Comparison of ENCODE assay signal across 8 cellular contexts in the genomic region with DNA sequence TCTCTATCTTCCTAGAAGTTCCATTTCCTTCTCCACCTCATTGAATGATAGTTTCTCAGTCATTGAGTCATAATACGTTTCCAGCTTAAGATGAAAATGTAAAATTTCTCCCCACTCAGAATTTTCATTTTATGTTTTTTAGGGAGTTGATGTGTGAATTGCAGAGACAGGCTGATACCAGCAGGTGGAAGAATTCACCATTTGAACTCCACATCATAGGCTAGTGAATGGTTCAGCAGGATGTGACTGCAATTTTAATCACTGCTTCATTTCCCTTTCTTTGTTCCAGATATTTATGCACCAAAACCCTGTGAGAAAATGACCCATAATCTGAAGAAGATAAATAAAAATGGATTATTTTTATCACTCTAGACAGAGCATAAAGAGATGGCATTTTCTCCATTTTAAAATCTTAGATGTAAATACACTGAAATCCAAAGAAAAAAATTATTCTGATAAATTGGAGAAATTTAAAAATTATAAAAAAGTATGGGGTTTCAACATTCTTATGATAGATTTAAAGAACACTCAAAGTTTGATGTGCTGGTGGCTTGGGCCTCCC. TPM values are rescaled to one million over a fixed set of nuclear protein-coding genes. Genes with fewer than 3 reads are reported as not detected.
DNase-seq lines count a peak whose midpoint lies in the region; ATAC-seq lines count a peak whose summit lies in the region.

No MANE protein-coding gene starts in this region.

- no peaks in the 10 kb centered on the region for H3K27me3 ChIP-seq in aorta (ENCODE audit: control insufficient read depth in 1 of 2, insufficient read depth in 2 of 2, low read length in 1 of 2)

- WGBS in aorta, 2 donors, result 45 to 47% methylated on average over 1 of the region's 1 CpG

- H3K9me3 ChIP-seq in aorta (ENCODE audit: control insufficient read depth, low read length), result no peaks in the 10 kb centered on the region

- H3K4me3 ChIP-seq in aorta (ENCODE audit: low read length in 2 of 2), result no peak overlapping the region

- H3K27ac ChIP-seq in aorta (ENCODE audit: low read depth in 1 of 2, low read length in 2 of 2), result no peak overlapping the region

- ATAC-seq in GM19463 (IDR thresholded peaks at IDR 0.05; ENCODE audit: unreplicated experiment) (peak; percentile 61), aorta (ENCODE audit: low FRiP score) (peak; percentile 85)

- no peaks in the 10 kb centered on the region for H3K4me1 ChIP-seq in aorta (ENCODE audit: control insufficient read depth in 1 of 2, insufficient read depth in 2 of 2, low read length in 2 of 2)

- intact Hi-C loops in aorta (cut with DNase I), result loop anchor here (2.0 to 5.0 kb wide), 3 partner anchors 142 to 266 kb away; a partner anchor contains a TSS

- DNase-seq in Ammon's horn (ENCODE audit: low spot score) (peak; percentile 85), NCI-H69 (lab: John Stamatoyannopoulos, UW) (peak; percentile 86), dedifferentiated amniotic fluid mesenchymal stem cell (ENCODE audit: extremely low spot score) (peak; percentile 77), lung microvascular endothelial cell (ENCODE audit: low read depth in 2 of 2) (peak; percentile 82 to 89), aorta (no peak), NK-92 (lab: John Stamatoyannopoulos, UW; ENCODE audit: unreplicated experiment) (no peak)
- DNase-seq in activated naive CD4-positive, alpha-beta T cell treated with anti-CD3 and anti-CD28 coated beads, Interleukin-2, amount 50 U/mL, for 16 hours, result no peak

- H3K36me3 ChIP-seq in aorta (ENCODE audit: control insufficient read depth in 1 of 2, insufficient read depth in 2 of 2, low read length in 1 of 2), result no peaks in the 10 kb centered on the region

RNA-seq across cellular contexts. Expression of a gene that starts 10.6 kb away (rescaled TPM):
- total RNA-seq in lung microvascular endothelial cell, result 62.8 and 71.6 TPM in 2 replicates
- total RNA-seq in aorta, result 10 to 100 TPM; 49.0 to 78.6 TPM
- 10 to 100 TPM; 18.4 to 25.2 TPM for polyA plus RNA-seq in aorta

Comparison
In these comparisons a context has a peak if more than half of its experiments do, and no peak if none do; other contexts are left out.
1. DNase-seq: peak in Ammon's horn (single experiment), NCI-H69 (single experiment), dedifferentiated amniotic fluid mesenchymal stem cell (single experiment) and lung microvascular endothelial cell (2 of 2); none in aorta (0 of 2), NK-92 (single experiment) and activated naive CD4-positive, alpha-beta T cell treated with anti-CD3 and anti-CD28 coated beads, Interleukin-2, amount 50 U/mL, for 16 hours (single experiment).